25 cellular contexts compared by ENCODE assay signal in genomic region chr12:89205517-89205916, GRCh38.
"Had no signal": no experiment of that assay in that cellular context is flagged by ENCODE, and none has a peak within 500 bp of the region (broad histone marks: within the 10 kb centered on the region; RNA-seq: fewer than 3 reads in every experiment).

No MANE protein-coding gene starts in this region.

- H3K27ac ChIP-seq: lower lobe of right lung, neural progenitor cell, ovary, right atrium auricular region, sigmoid colon, suprapubic skin, thoracic aorta, tibial artery, upper lobe of right lung had no signal

- H3K4me1 ChIP-seq: lower lobe of right lung, right atrium auricular region, suprapubic skin, tibial artery, upper lobe of right lung had no signal

- DNase-seq: head of caudate nucleus; hypothalamus; immature natural killer cell; kidney; left ventricle myocardium superior; lower lobe of right lung; mammary epithelial cell; mesenchymal stem cell; naive B cell; natural killer cell; nephron progenitor cell; ovary; sigmoid colon; small intestine; spleen; stimulated activated CD4-positive, alpha-beta T cell treated with anti-CD3 and anti-CD28 coated beads, Interleukin-4, amount 100 ng/mL, for 24 hours; stimulated activated naive CD4-positive, alpha-beta T cell; tibial artery; trophoblast cell; upper lobe of right lung had no signal

- H3K4me2 ChIP-seq: neural progenitor cell had no signal

- H3K4me3 ChIP-seq: lower lobe of right lung, neural progenitor cell, ovary, right atrium auricular region, sigmoid colon, spleen, suprapubic skin, thoracic aorta, tibial artery, upper lobe of right lung had no signal

- H3K9me3 ChIP-seq: lower lobe of right lung, ovary, right atrium auricular region, sigmoid colon, spleen, suprapubic skin, thoracic aorta, tibial artery, upper lobe of right lung had no signal

- H2AFZ ChIP-seq: neural progenitor cell had no signal

- H3K36me3 ChIP-seq: lower lobe of right lung, neural progenitor cell, ovary, right atrium auricular region, sigmoid colon, spleen, suprapubic skin, thoracic aorta, tibial artery, upper lobe of right lung had no signal

- H3K27me3 ChIP-seq: neural progenitor cell, ovary, right atrium auricular region, sigmoid colon, spleen, suprapubic skin, tibial artery, upper lobe of right lung had no signal

- ATAC-seq: natural killer cell; stimulated activated effector memory CD8-positive, alpha-beta T cell treated with anti-CD3 and anti-CD28 coated beads, Interleukin-12 subunit alpha, Interleukin-12 subunit beta, amount 100 ng/mL, for 72 hours; upper lobe of right lung had no signal
